In genomic region chr2:71581015-71581414, GRCh38 we compare ENCODE assay signal across 17 cellular contexts.
DNase-seq lines count a peak whose midpoint lies in the region; ATAC-seq, FAIRE-seq and TF ChIP-seq lines count a peak whose summit lies in the region.
"Had no signal": no experiment of that assay in that cellular context is flagged by ENCODE, and none has a peak within 500 bp of the region (broad histone marks: within the 10 kb centered on the region; RNA-seq: fewer than 3 reads in every experiment).

No MANE protein-coding gene starts in this region.

- no peak for FAIRE-seq in GM19239 (lab: Jason Lieb, UNC)
- FAIRE-seq: A549, K562 had no signal

- peaks cover 13% of the 10 kb centered on the region for H3K27me3 Mint-ChIP-seq in nephron progenitor cell (ENCODE audit: low read depth, poor library complexity)

- H3K4me3 ChIP-seq in psoas muscle, result no peak overlapping the region
- H3K4me3 ChIP-seq: A549, HAP-1, K562 had no signal

- intact Hi-C loops in Right ventricle myocardium inferior (cut with DNase I) (no loop called here), cardiac septum (cut with DNase I) (no loop called here), Right ventricle myocardium superior (cut with DNase I) (no loop called here), psoas muscle (cut with DNase I) (no loop called here)

- H3K36me3 Mint-ChIP-seq in nephron progenitor cell (ENCODE audit: low read depth), result no peaks in the 10 kb centered on the region

- no peak overlapping the region for H3K4me3 Mint-ChIP-seq in nephron progenitor cell

- no peaks in the 10 kb centered on the region for H3K9me3 ChIP-seq in psoas muscle
- H3K9me3 ChIP-seq: A549, HAP-1 had no signal

- H3K36me3 ChIP-seq in psoas muscle (ENCODE audit: insufficient read depth in 1 of 2, low read depth in 1 of 2), result peaks cover 0 to 68% of the 10 kb centered on the region in 2 donors
- H3K36me3 ChIP-seq: HAP-1 had no signal

- 31 to 54% (median 35%) methylated on average over 10 of the region's 10 CpGs for WGBS in psoas muscle, 3 donors

- H3K27ac Mint-ChIP-seq in nephron progenitor cell, result no peak overlapping the region

- H3K27ac ChIP-seq in psoas muscle, result no peak overlapping the region
- H3K27ac ChIP-seq: A549, C4-2B had no signal

- DNase-seq in Right ventricle myocardium inferior (ENCODE audit: missing footprints), result peak; percentile 84
- no peak for DNase-seq in cardiac septum (ENCODE audit: low spot score)
- peak; percentile 85 for DNase-seq in Right ventricle myocardium superior
- peak; percentile 80 to 88 for DNase-seq in psoas muscle
- DNase-seq in nephron progenitor cell, result no peak
- DNase-seq in GM19239 (ENCODE audit: insufficient read length, low spot score), result no peak
- DNase-seq in DMS53 treated with DMSO at 0.1 percent for 48 hours (lab: John Stamatoyannopoulos, UW; ENCODE audit: unreplicated experiment), result no peak
- DNase-seq in stimulated activated CD8-positive, alpha-beta memory T cell treated with anti-CD3 and anti-CD28 coated beads, Interleukin-4, amount 100 ng/mL, for 48 hours, result no peak
- DNase-seq: MV-4-11, NCI-H187 treated with DMSO at 0.1 percent for 48 hours, NCI-H510A, NCI-H82, PC-3 had no signal

- H3K4me1 ChIP-seq in psoas muscle, result peaks cover 25% of the 10 kb centered on the region
- H3K4me1 ChIP-seq: A549, HAP-1 had no signal

- no peaks in the 10 kb centered on the region for H3K9me3 Mint-ChIP-seq in nephron progenitor cell

- peaks cover 2% of the 10 kb centered on the region for H3K4me1 Mint-ChIP-seq in nephron progenitor cell

- ATAC-seq in Right ventricle myocardium inferior, result peak; percentile 45
- peak; percentile 52 for ATAC-seq in Right ventricle myocardium superior (ENCODE audit: poor library complexity)
- peak in 1 of 4 donors; percentile 40 for ATAC-seq in psoas muscle
- ATAC-seq: A549, K562, PC-3 had no signal

- TF ChIP-seq CTCF in psoas muscle (IDR thresholded peaks at IDR 0.05), result no peak
- no peak for TF ChIP-seq CTCF in nephron progenitor cell (IDR thresholded peaks at IDR 0.05)

- no peaks in the 10 kb centered on the region for H3K27me3 ChIP-seq in psoas muscle (ENCODE audit: insufficient read depth in 3 of 3, low read length in 2 of 3)

Comparison
In these comparisons a context has a peak if more than half of its experiments do, and no peak if none do; other contexts are left out.
1. DNase-seq: peak in Right ventricle myocardium inferior (single experiment), Right ventricle myocardium superior (single experiment) and psoas muscle (2 of 2); none in cardiac septum (single experiment), nephron progenitor cell (single experiment), GM19239 (single experiment), DMS53 treated with DMSO at 0.1 percent for 48 hours (single experiment) and stimulated activated CD8-positive, alpha-beta memory T cell treated with anti-CD3 and anti-CD28 coated beads, Interleukin-4, amount 100 ng/mL, for 48 hours (single experiment).